In the genomic region with DNA sequence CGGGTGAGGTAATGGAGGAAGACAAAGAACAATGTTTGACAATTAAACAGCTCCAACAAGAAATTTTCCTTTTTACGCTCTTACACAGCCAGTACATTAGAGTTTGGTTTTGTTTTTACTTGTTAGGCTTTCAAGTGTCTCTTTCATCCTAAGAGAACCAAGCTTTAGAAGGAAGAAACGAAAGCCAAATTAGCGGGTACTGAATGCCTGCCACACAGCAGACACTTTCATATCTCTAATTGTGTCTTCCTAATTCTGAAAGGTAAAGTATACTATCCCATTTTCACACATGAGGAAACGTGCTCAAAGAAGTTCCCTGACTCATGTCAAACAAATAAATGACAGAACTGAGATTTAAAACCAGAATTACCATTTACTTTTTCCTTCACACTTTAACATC, we compare ENCODE assay signal across 1 cellular context.
A peak's percentile ranks its signal among the peaks of the same experiment; 100 is the strongest.
TF ChIP-seq lines count a peak whose summit lies in the region.

No MANE protein-coding gene starts in this region.

TF ChIP-seq in GM12878, 131 proteins besides CTCF, POLR2A, EP300 and RAD21 (continued from another document and continues in another):
- TF ChIP-seq, protein P1, sequence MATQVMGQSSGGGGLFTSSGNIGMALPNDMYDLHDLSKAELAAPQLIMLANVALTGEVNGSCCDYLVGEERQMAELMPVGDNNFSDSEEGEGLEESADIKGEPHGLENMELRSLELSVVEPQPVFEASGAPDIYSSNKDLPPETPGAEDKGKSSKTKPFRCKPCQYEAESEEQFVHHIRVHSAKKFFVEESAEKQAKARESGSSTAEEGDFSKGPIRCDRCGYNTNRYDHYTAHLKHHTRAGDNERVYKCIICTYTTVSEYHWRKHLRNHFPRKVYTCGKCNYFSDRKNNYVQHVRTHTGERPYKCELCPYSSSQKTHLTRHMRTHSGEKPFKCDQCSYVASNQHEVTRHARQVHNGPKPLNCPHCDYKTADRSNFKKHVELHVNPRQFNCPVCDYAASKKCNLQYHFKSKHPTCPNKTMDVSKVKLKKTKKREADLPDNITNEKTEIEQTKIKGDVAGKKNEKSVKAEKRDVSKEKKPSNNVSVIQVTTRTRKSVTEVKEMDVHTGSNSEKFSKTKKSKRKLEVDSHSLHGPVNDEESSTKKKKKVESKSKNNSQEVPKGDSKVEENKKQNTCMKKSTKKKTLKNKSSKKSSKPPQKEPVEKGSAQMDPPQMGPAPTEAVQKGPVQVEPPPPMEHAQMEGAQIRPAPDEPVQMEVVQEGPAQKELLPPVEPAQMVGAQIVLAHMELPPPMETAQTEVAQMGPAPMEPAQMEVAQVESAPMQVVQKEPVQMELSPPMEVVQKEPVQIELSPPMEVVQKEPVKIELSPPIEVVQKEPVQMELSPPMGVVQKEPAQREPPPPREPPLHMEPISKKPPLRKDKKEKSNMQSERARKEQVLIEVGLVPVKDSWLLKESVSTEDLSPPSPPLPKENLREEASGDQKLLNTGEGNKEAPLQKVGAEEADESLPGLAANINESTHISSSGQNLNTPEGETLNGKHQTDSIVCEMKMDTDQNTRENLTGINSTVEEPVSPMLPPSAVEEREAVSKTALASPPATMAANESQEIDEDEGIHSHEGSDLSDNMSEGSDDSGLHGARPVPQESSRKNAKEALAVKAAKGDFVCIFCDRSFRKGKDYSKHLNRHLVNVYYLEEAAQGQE (IDR thresholded peaks at IDR 0.05; ENCODE audit: low read depth, low read length), result no peak
- TF ChIP-seq, protein P2, sequence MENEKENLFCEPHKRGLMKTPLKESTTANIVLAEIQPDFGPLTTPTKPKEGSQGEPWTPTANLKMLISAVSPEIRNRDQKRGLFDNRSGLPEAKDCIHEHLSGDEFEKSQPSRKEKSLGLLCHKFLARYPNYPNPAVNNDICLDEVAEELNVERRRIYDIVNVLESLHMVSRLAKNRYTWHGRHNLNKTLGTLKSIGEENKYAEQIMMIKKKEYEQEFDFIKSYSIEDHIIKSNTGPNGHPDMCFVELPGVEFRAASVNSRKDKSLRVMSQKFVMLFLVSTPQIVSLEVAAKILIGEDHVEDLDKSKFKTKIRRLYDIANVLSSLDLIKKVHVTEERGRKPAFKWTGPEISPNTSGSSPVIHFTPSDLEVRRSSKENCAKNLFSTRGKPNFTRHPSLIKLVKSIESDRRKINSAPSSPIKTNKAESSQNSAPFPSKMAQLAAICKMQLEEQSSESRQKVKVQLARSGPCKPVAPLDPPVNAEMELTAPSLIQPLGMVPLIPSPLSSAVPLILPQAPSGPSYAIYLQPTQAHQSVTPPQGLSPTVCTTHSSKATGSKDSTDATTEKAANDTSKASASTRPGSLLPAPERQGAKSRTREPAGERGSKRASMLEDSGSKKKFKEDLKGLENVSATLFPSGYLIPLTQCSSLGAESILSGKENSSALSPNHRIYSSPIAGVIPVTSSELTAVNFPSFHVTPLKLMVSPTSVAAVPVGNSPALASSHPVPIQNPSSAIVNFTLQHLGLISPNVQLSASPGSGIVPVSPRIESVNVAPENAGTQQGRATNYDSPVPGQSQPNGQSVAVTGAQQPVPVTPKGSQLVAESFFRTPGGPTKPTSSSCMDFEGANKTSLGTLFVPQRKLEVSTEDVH (IDR thresholded peaks at IDR 0.05; ENCODE audit: low read depth, partially characterized antibody), result no peak
- TF ChIP-seq BACH1 (IDR thresholded peaks at IDR 0.05; ENCODE audit: borderline replicate concordance) (peak; percentile 14; the same call in 1 of the 2 replicates), CEBPB (IDR thresholded peaks at IDR 0.05; ENCODE audit: borderline replicate concordance in 1 of 2, low read depth in 2 of 2, low read length in 2 of 2) (0 out of 4 replicates have a peak, but pooled peaks of 1 of the 2 experiments have one; percentile 17), PML (IDR thresholded peaks at IDR 0.05; ENCODE audit: low read length) (no peak), RFX5 (IDR thresholded peaks at IDR 0.05; ENCODE audit: low read depth, low read length) (no peak), BCL11A (IDR thresholded peaks at IDR 0.05; ENCODE audit: low read depth, low read length) (peak; percentile 40; the same call in 1 of the 2 replicates), BHLHE40 (IDR thresholded peaks at IDR 0.05; ENCODE audit: borderline replicate concordance in 1 of 2, low read depth in 2 of 2, low read length in 1 of 2) (peak; percentile 79 to 86), SREBF2 (IDR thresholded peaks at IDR 0.05; ENCODE audit: low read length) (no peak), IRF4 (IDR thresholded peaks at IDR 0.05; ENCODE audit: low read depth, low read length) (no peak), RAD51 (IDR thresholded peaks at IDR 0.05) (no peak), HDGF (IDR thresholded peaks at IDR 0.05) (no peak), NR2C1 (IDR thresholded peaks at IDR 0.05) (no peak), JUNB (IDR thresholded peaks at IDR 0.05) (peak; percentile 60), BMI1 (IDR thresholded peaks at IDR 0.05; ENCODE audit: borderline replicate concordance) (no peak), LARP7 (IDR thresholded peaks at IDR 0.05) (no peak), MEF2B (IDR thresholded peaks at IDR 0.05; ENCODE audit: partially characterized antibody, poor library complexity, severe bottlenecking) (no peak), GATAD2B (conservative IDR thresholded peaks at IDR 0.05; ENCODE audit: low read depth) (no peak; the same call in 1 of the 2 replicates), PAX8 (IDR thresholded peaks at IDR 0.05) (no peak), ZZZ3 (IDR thresholded peaks at IDR 0.05; ENCODE audit: control insufficient read depth, insufficient read length, low read depth) (no peak), SUPT20H (IDR thresholded peaks at IDR 0.05; ENCODE audit: borderline replicate concordance, control insufficient read depth, low read depth, low read length) (no peak)
- TF ChIP-seq, protein P3, sequence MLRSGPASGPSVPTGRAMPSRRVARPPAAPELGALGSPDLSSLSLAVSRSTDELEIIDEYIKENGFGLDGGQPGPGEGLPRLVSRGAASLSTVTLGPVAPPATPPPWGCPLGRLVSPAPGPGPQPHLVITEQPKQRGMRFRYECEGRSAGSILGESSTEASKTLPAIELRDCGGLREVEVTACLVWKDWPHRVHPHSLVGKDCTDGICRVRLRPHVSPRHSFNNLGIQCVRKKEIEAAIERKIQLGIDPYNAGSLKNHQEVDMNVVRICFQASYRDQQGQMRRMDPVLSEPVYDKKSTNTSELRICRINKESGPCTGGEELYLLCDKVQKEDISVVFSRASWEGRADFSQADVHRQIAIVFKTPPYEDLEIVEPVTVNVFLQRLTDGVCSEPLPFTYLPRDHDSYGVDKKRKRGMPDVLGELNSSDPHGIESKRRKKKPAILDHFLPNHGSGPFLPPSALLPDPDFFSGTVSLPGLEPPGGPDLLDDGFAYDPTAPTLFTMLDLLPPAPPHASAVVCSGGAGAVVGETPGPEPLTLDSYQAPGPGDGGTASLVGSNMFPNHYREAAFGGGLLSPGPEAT (IDR thresholded peaks at IDR 0.05; ENCODE audit: low read depth), result peak; percentile 87
- TF ChIP-seq, protein P4, sequence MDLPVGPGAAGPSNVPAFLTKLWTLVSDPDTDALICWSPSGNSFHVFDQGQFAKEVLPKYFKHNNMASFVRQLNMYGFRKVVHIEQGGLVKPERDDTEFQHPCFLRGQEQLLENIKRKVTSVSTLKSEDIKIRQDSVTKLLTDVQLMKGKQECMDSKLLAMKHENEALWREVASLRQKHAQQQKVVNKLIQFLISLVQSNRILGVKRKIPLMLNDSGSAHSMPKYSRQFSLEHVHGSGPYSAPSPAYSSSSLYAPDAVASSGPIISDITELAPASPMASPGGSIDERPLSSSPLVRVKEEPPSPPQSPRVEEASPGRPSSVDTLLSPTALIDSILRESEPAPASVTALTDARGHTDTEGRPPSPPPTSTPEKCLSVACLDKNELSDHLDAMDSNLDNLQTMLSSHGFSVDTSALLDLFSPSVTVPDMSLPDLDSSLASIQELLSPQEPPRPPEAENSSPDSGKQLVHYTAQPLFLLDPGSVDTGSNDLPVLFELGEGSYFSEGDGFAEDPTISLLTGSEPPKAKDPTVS (IDR thresholded peaks at IDR 0.05; ENCODE audit: low read depth, low read length), result no peak
- TF ChIP-seq, protein P5, sequence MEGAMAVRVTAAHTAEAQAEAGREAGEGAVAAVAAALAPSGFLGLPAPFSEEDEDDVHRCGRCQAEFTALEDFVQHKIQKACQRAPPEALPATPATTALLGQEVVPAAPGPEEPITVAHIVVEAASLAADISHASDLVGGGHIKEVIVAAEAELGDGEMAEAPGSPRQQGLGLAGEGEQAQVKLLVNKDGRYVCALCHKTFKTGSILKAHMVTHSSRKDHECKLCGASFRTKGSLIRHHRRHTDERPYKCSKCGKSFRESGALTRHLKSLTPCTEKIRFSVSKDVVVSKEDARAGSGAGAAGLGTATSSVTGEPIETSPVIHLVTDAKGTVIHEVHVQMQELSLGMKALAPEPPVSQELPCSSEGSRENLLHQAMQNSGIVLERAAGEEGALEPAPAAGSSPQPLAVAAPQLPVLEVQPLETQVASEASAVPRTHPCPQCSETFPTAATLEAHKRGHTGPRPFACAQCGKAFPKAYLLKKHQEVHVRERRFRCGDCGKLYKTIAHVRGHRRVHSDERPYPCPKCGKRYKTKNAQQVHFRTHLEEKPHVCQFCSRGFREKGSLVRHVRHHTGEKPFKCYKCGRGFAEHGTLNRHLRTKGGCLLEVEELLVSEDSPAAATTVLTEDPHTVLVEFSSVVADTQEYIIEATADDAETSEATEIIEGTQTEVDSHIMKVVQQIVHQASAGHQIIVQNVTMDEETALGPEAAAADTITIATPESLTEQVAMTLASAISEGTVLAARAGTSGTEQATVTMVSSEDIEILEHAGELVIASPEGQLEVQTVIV (IDR thresholded peaks at IDR 0.05; ENCODE audit: borderline replicate concordance, partially characterized antibody), result no peak
- TF ChIP-seq, protein P6, sequence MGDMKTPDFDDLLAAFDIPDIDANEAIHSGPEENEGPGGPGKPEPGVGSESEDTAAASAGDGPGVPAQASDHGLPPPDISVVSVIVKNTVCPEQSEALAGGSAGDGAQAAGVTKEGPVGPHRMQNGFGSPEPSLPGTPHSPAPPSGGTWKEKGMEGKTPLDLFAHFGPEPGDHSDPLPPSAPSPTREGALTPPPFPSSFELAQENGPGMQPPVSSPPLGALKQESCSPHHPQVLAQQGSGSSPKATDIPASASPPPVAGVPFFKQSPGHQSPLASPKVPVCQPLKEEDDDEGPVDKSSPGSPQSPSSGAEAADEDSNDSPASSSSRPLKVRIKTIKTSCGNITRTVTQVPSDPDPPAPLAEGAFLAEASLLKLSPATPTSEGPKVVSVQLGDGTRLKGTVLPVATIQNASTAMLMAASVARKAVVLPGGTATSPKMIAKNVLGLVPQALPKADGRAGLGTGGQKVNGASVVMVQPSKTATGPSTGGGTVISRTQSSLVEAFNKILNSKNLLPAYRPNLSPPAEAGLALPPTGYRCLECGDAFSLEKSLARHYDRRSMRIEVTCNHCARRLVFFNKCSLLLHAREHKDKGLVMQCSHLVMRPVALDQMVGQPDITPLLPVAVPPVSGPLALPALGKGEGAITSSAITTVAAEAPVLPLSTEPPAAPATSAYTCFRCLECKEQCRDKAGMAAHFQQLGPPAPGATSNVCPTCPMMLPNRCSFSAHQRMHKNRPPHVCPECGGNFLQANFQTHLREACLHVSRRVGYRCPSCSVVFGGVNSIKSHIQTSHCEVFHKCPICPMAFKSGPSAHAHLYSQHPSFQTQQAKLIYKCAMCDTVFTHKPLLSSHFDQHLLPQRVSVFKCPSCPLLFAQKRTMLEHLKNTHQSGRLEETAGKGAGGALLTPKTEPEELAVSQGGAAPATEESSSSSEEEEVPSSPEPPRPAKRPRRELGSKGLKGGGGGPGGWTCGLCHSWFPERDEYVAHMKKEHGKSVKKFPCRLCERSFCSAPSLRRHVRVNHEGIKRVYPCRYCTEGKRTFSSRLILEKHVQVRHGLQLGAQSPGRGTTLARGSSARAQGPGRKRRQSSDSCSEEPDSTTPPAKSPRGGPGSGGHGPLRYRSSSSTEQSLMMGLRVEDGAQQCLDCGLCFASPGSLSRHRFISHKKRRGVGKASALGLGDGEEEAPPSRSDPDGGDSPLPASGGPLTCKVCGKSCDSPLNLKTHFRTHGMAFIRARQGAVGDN (IDR thresholded peaks at IDR 0.05), result no peak
- TF ChIP-seq, protein P7, sequence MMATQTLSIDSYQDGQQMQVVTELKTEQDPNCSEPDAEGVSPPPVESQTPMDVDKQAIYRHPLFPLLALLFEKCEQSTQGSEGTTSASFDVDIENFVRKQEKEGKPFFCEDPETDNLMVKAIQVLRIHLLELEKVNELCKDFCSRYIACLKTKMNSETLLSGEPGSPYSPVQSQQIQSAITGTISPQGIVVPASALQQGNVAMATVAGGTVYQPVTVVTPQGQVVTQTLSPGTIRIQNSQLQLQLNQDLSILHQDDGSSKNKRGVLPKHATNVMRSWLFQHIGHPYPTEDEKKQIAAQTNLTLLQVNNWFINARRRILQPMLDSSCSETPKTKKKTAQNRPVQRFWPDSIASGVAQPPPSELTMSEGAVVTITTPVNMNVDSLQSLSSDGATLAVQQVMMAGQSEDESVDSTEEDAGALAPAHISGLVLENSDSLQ (IDR thresholded peaks at IDR 0.05), result peak; percentile 44; the same call in 1 of the 2 replicates
- TF ChIP-seq, protein P8, sequence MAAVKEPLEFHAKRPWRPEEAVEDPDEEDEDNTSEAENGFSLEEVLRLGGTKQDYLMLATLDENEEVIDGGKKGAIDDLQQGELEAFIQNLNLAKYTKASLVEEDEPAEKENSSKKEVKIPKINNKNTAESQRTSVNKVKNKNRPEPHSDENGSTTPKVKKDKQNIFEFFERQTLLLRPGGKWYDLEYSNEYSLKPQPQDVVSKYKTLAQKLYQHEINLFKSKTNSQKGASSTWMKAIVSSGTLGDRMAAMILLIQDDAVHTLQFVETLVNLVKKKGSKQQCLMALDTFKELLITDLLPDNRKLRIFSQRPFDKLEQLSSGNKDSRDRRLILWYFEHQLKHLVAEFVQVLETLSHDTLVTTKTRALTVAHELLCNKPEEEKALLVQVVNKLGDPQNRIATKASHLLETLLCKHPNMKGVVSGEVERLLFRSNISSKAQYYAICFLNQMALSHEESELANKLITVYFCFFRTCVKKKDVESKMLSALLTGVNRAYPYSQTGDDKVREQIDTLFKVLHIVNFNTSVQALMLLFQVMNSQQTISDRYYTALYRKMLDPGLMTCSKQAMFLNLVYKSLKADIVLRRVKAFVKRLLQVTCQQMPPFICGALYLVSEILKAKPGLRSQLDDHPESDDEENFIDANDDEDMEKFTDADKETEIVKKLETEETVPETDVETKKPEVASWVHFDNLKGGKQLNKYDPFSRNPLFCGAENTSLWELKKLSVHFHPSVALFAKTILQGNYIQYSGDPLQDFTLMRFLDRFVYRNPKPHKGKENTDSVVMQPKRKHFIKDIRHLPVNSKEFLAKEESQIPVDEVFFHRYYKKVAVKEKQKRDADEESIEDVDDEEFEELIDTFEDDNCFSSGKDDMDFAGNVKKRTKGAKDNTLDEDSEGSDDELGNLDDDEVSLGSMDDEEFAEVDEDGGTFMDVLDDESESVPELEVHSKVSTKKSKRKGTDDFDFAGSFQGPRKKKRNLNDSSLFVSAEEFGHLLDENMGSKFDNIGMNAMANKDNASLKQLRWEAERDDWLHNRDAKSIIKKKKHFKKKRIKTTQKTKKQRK (IDR thresholded peaks at IDR 0.05; ENCODE audit: low read depth, low read length), result no peak
